In genomic region chr5:69252437-69252836, GRCh38 we compare ENCODE assay signal across 19 cellular contexts.
"Had no signal": no experiment of that assay in that cellular context is flagged by ENCODE, and none has a peak within 500 bp of the region (broad histone marks: within the 10 kb centered on the region; RNA-seq: fewer than 3 reads in every experiment).

No MANE protein-coding gene starts in this region.

- H3K4me3 ChIP-seq: esophagus muscularis mucosa, gastrocnemius medialis, heart right ventricle, ovary, right atrium auricular region, stomach, thoracic aorta, transverse colon had no signal

- H3K27me3 ChIP-seq: esophagus muscularis mucosa, gastrocnemius medialis, heart right ventricle, ovary, right atrium auricular region, stomach, transverse colon had no signal

- H3K27ac Mint-ChIP-seq: effector memory CD8-positive, alpha-beta T cell; natural killer cell had no signal

- DNase-seq: effector memory CD8-positive, alpha-beta T cell; gastrocnemius medialis; heart right ventricle; hypothalamus; kidney glomerular epithelial cell; natural killer cell; nucleus accumbens; ovary; small intestine; stimulated activated CD4-positive, alpha-beta T cell treated with anti-CD3 and anti-CD28 coated beads, Interleukin-12 subunit alpha, Interleukin-12 subunit beta, amount 100 ng/mL, for 4 hours; stimulated activated naive CD4-positive, alpha-beta T cell; stomach; substantia nigra; transverse colon had no signal

- H3K36me3 ChIP-seq: ovary had no signal

- H3K27me3 Mint-ChIP-seq: effector memory CD8-positive, alpha-beta T cell had no signal

- H3K4me3 Mint-ChIP-seq: effector memory CD8-positive, alpha-beta T cell; natural killer cell; neural crest cell had no signal

- H3K9me3 Mint-ChIP-seq: effector memory CD8-positive, alpha-beta T cell; neural crest cell had no signal

- H3K4me1 ChIP-seq: esophagus muscularis mucosa, gastrocnemius medialis, heart right ventricle, right atrium auricular region, stomach, transverse colon had no signal

- H3K9me3 ChIP-seq: esophagus muscularis mucosa, gastrocnemius medialis, ovary, right atrium auricular region, thoracic aorta had no signal

- ATAC-seq: effector memory CD8-positive, alpha-beta T cell; gastrocnemius medialis; heart right ventricle; natural killer cell had no signal

- H3K27ac ChIP-seq: epithelial cell of prostate, esophagus muscularis mucosa, gastrocnemius medialis, heart right ventricle, ovary, right atrium auricular region, stomach, thoracic aorta, transverse colon had no signal
